In the genomic region with DNA sequence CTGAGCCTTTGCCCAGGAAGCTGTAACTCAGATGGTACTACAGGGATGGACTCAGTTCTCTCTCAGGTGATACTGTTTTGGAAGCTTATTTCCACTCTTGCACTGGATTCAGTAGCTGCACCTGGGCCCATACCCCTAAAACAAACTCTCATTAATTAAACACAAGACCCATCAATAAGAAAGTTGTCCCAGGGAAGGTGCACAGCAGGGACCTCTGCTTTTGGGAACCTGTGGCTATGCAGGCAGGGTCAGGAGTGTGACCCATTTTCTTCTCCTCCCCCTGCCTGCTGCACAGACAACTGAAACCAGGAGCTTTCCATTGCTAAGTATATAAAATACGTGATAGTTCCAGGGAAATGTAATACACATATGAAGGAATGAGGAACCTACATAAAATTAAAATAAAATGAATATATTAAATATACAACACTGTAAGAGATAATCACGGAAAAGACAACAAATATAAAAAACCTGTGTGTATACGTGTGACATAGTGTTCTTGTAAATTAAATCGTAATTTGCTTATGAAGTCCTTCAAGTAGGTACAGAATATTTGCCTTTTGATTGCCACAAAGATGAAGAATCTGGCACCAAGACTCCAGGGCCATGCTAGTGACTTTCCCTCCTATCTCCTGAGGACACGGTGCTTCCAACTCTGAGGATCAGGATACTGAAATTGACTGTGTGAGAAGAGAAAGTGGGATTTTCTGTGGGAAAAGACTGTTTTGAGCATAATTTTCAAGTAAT, we compare ENCODE assay signal across 16 cellular contexts.
A peak's percentile ranks its signal among the peaks of the same experiment; 100 is the strongest.
DNase-seq lines count a peak whose midpoint lies in the region; ATAC-seq and TF ChIP-seq lines count a peak whose summit lies in the region.
"Had no signal": no experiment of that assay in that cellular context is flagged by ENCODE, and none has a peak within 500 bp of the region (broad histone marks: within the 10 kb centered on the region; RNA-seq: fewer than 3 reads in every experiment).

No MANE protein-coding gene starts in this region.

- DNase-seq in GM23338 (ENCODE audit: low spot score) (no peak), LNCaP clone FGC (ENCODE audit: low read depth) (peak; percentile 93), endodermal cell (peak; percentile 32), MM.1S (no peak), kidney tubule cell (ENCODE audit: low spot score) (no peak)
- DNase-seq in stimulated activated naive B cell treated with anti-CD40 and anti-IgM and Interleukin-4, amounts not matched to agents 10 μg/mL and 1 μg/mL and 100 μg/mL, for 72 hours = no peak
- DNase-seq: CD8-positive, alpha-beta T cell; COR-L47; DMS 273 treated with DMSO at 0.1 percent for 48 hours; DMS53; DND-41; EL had no signal

- H3K4me1 Mint-ChIP-seq in GM23338 = no peaks in the 10 kb centered on the region
- H3K4me1 Mint-ChIP-seq in endodermal cell = no peaks in the 10 kb centered on the region
- no peaks in the 10 kb centered on the region for H3K4me1 Mint-ChIP-seq in stimulated activated naive B cell treated with anti-CD40 and anti-IgM and Interleukin-4, amounts not matched to agents 10 μg/mL and 1 μg/mL and 100 μg/mL, for 72 hours

- 73 to 76% methylated on average over 3 to 4 of the region's 5 CpGs for WGBS in endodermal cell (ENCODE audit: insufficient coverage in 1 of 2, insufficient read length in 1 of 2), 2 experiments

- no peak overlapping the region for H3K27ac Mint-ChIP-seq in GM23338
- H3K27ac Mint-ChIP-seq in endodermal cell = no peak overlapping the region
- no peak overlapping the region for H3K27ac Mint-ChIP-seq in stimulated activated naive B cell treated with anti-CD40 and anti-IgM and Interleukin-4, amounts not matched to agents 10 μg/mL and 1 μg/mL and 100 μg/mL, for 72 hours
- H3K27ac Mint-ChIP-seq: CD8-positive, alpha-beta T cell had no signal

- H3K27ac ChIP-seq in GM23338 (ENCODE audit: low read depth) (no peak overlapping the region), endodermal cell (ENCODE audit: low read depth, low read length) (no peak overlapping the region), MM.1S (ENCODE audit: low read length) (no peak overlapping the region)
- H3K27ac ChIP-seq: BLaER1 had no signal

- H3K9me2 ChIP-seq in GM23338 (ENCODE audit: insufficient read depth) = no peaks in the 10 kb centered on the region
- no peaks in the 10 kb centered on the region for H3K9me2 ChIP-seq in MM.1S (replicated peaks; ENCODE audit: insufficient read depth, low read length)

- H4K20me1 ChIP-seq in GM23338 (replicated peaks; ENCODE audit: insufficient read depth) (no peaks in the 10 kb centered on the region), MM.1S (ENCODE audit: insufficient read depth, low read length) (no peaks in the 10 kb centered on the region)
- H4K20me1 ChIP-seq: BLaER1 had no signal

- H3K4me3 ChIP-seq in GM23338 (peak overlapping the region; percentile 22; the same call in 1 of the 2 replicates), LNCaP clone FGC (ENCODE audit: low read depth, low read length) (no peak overlapping the region), endodermal cell (ENCODE audit: low read length) (peak overlapping the region; percentile 20), MM.1S (ENCODE audit: low read length) (no peak overlapping the region)
- H3K4me3 ChIP-seq: BLaER1, GM12878, HAP-1, K562 had no signal

- peaks cover 3% of the 10 kb centered on the region for H3K9me3 Mint-ChIP-seq in GM23338
- peaks cover 5% of the 10 kb centered on the region for H3K9me3 Mint-ChIP-seq in endodermal cell
- no peaks in the 10 kb centered on the region for H3K9me3 Mint-ChIP-seq in stimulated activated naive B cell treated with anti-CD40 and anti-IgM and Interleukin-4, amounts not matched to agents 10 μg/mL and 1 μg/mL and 100 μg/mL, for 72 hours
- H3K9me3 Mint-ChIP-seq: CD8-positive, alpha-beta T cell had no signal

- no peaks in the 10 kb centered on the region for H3K79me2 ChIP-seq in GM23338 (replicated peaks; ENCODE audit: insufficient read depth)
- no peaks in the 10 kb centered on the region for H3K79me2 ChIP-seq in MM.1S (ENCODE audit: low read length)

- no peak overlapping the region for H3K9ac ChIP-seq in endodermal cell (ENCODE audit: extremely low read depth, low read length, poor library complexity, severe bottlenecking)
- no peak overlapping the region for H3K9ac ChIP-seq in MM.1S (ENCODE audit: low read length)
- H3K9ac ChIP-seq: BLaER1 had no signal

- H3K4me3 Mint-ChIP-seq in GM23338 (no peak overlapping the region), endodermal cell (no peak overlapping the region)
- no peak overlapping the region for H3K4me3 Mint-ChIP-seq in stimulated activated naive B cell treated with anti-CD40 and anti-IgM and Interleukin-4, amounts not matched to agents 10 μg/mL and 1 μg/mL and 100 μg/mL, for 72 hours
- H3K4me3 Mint-ChIP-seq: CD8-positive, alpha-beta T cell had no signal

- H3F3A ChIP-seq in GM23338 (replicated peaks; ENCODE audit: low read depth) (no peaks in the 10 kb centered on the region), MM.1S (ENCODE audit: insufficient read depth, low read length) (peaks cover 15% of the 10 kb centered on the region)

- H3K9me3 ChIP-seq in endodermal cell (ENCODE audit: control insufficient read depth, low read length) = peaks cover 59% of the 10 kb centered on the region
- no peaks in the 10 kb centered on the region for H3K9me3 ChIP-seq in MM.1S (replicated peaks; ENCODE audit: insufficient read depth, low read length)
- H3K9me3 ChIP-seq: BLaER1 had no signal

- no peak for TF ChIP-seq CTCF in GM23338 (conservative IDR thresholded peaks at IDR 0.05; ENCODE audit: low read depth in 2 of 2)
- 0 out of 2 replicates have a peak, but pooled peaks have one; percentile 3 for TF ChIP-seq CTCF in LNCaP clone FGC (IDR thresholded peaks at IDR 0.05; ENCODE audit: control insufficient read depth, extremely low read depth, insufficient read depth)
- TF ChIP-seq CTCF in endodermal cell (conservative IDR thresholded peaks at IDR 0.05) = no peak
- TF ChIP-seq CTCF in MM.1S (IDR thresholded peaks at IDR 0.05; ENCODE audit: low read length) = no peak

- H3K36me3 Mint-ChIP-seq in GM23338 (ENCODE audit: low read depth) (peaks cover 25% of the 10 kb centered on the region), endodermal cell (ENCODE audit: low read depth) (peaks cover 5% of the 10 kb centered on the region)
- H3K36me3 Mint-ChIP-seq in stimulated activated naive B cell treated with anti-CD40 and anti-IgM and Interleukin-4, amounts not matched to agents 10 μg/mL and 1 μg/mL and 100 μg/mL, for 72 hours = no peaks in the 10 kb centered on the region
- H3K36me3 Mint-ChIP-seq: CD8-positive, alpha-beta T cell had no signal

- H3K36me3 ChIP-seq in GM23338 (ENCODE audit: insufficient read depth) (peaks cover 20% of the 10 kb centered on the region), endodermal cell (ENCODE audit: control insufficient read depth, insufficient read depth, low read length) (no peaks in the 10 kb centered on the region), MM.1S (replicated peaks; ENCODE audit: insufficient read depth, low read length) (no peaks in the 10 kb centered on the region)
- H3K36me3 ChIP-seq: BLaER1, HAP-1 had no signal

- no peaks in the 10 kb centered on the region for H3K4me1 ChIP-seq in GM23338 (ENCODE audit: insufficient read depth)
- H3K4me1 ChIP-seq in endodermal cell (ENCODE audit: control insufficient read depth, insufficient read depth, low read length) = no peaks in the 10 kb centered on the region
- peaks cover 19% of the 10 kb centered on the region for H3K4me1 ChIP-seq in MM.1S (ENCODE audit: low read length)
- H3K4me1 ChIP-seq: BLaER1, HAP-1 had no signal

- H3K27me3 Mint-ChIP-seq in GM23338 (ENCODE audit: insufficient read depth, low read depth, poor library complexity) (peaks cover 2% of the 10 kb centered on the region), endodermal cell (ENCODE audit: insufficient read depth) (no peaks in the 10 kb centered on the region)
- H3K27me3 Mint-ChIP-seq in stimulated activated naive B cell treated with anti-CD40 and anti-IgM and Interleukin-4, amounts not matched to agents 10 μg/mL and 1 μg/mL and 100 μg/mL, for 72 hours = peaks cover 20% of the 10 kb centered on the region in 2 donors

- ATAC-seq in GM23338 = no peak
- ATAC-seq in stimulated activated naive B cell treated with anti-CD40 and anti-IgM and Interleukin-4, amounts not matched to agents 10 μg/mL and 1 μg/mL and 100 μg/mL, for 72 hours (replicated peaks) = no peak
- ATAC-seq: CD8-positive, alpha-beta T cell; GM12878; K562 had no signal

- H3K27me3 ChIP-seq in GM23338 (ENCODE audit: insufficient read depth) = no peaks in the 10 kb centered on the region
- H3K27me3 ChIP-seq in endodermal cell (ENCODE audit: control insufficient read depth, insufficient read depth, low read length, poor library complexity, severe bottlenecking) = no peaks in the 10 kb centered on the region
- H3K27me3 ChIP-seq in MM.1S (replicated peaks; ENCODE audit: insufficient read depth, low read length) = no peaks in the 10 kb centered on the region
- H3K27me3 ChIP-seq: BLaER1 had no signal

- H3K4me2 ChIP-seq in GM23338 (no peak overlapping the region), MM.1S (ENCODE audit: low read depth, low read length) (no peak overlapping the region)
- H3K4me2 ChIP-seq: BLaER1 had no signal

- no peak overlapping the region for H2AFZ ChIP-seq in GM23338
- H2AFZ ChIP-seq in MM.1S (ENCODE audit: low read length) = no peak overlapping the region

TF ChIP-seq in GM23338, 12 proteins besides CTCF, POLR2A, EP300 and RAD21 (continues in another document):
- TF ChIP-seq EZH2phosphoT487 (IDR thresholded peaks at IDR 0.05; ENCODE audit: unreplicated experiment) (no peak), ZNF331 (CRISPR knock-in tag; IDR thresholded peaks at IDR 0.05; ENCODE audit: low read depth) (no peak), POLR2AphosphoS5 (IDR thresholded peaks at IDR 0.05; ENCODE audit: low read depth) (no peak), JUNB (IDR thresholded peaks at IDR 0.05; ENCODE audit: unreplicated experiment) (no peak)
- TF ChIP-seq, protein P1, sequence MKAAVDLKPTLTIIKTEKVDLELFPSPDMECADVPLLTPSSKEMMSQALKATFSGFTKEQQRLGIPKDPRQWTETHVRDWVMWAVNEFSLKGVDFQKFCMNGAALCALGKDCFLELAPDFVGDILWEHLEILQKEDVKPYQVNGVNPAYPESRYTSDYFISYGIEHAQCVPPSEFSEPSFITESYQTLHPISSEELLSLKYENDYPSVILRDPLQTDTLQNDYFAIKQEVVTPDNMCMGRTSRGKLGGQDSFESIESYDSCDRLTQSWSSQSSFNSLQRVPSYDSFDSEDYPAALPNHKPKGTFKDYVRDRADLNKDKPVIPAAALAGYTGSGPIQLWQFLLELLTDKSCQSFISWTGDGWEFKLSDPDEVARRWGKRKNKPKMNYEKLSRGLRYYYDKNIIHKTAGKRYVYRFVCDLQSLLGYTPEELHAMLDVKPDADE (IDR thresholded peaks at IDR 0.05) = no peak

Comparison
In these comparisons a context has a peak if more than half of its experiments do, and no peak if none do; other contexts are left out.
1. DNase-seq: peak in LNCaP clone FGC (single experiment) and endodermal cell (single experiment); none in GM23338 (single experiment), stimulated activated naive B cell treated with anti-CD40 and anti-IgM and Interleukin-4, amounts not matched to agents 10 μg/mL and 1 μg/mL and 100 μg/mL, for 72 hours (single experiment), MM.1S (single experiment) and kidney tubule cell (single experiment).
2. H3K4me3 ChIP-seq: peak in GM23338 (single experiment) and endodermal cell (single experiment); none in LNCaP clone FGC (single experiment) and MM.1S (single experiment).